Comparison of ENCODE assay signal across 13 cellular contexts in genomic region chr6:17905611-17906592, GRCh38.
DNase-seq lines count a peak whose midpoint lies in the region; ATAC-seq and TF ChIP-seq lines count a peak whose summit lies in the region.
"Had no signal": no experiment of that assay in that cellular context is flagged by ENCODE, and none has a peak within 500 bp of the region (broad histone marks: within the 10 kb centered on the region; RNA-seq: fewer than 3 reads in every experiment).

No MANE protein-coding gene starts in this region.

- H3K4me3 ChIP-seq in HEK293 (ENCODE audit: low read depth, low read length): no peak overlapping the region
- H3K4me3 ChIP-seq: lower lobe of right lung, stomach had no signal

- POLR2A ChIA-PET in HEK293 (lab: Yijun Ruan, JAX): no interaction called here

- CTCF ChIA-PET in HEK293 (lab: Yijun Ruan, JAX): interaction anchor here (0.7 kb wide), 1 partner anchor 148 kb away, joined by 3 read pairs; no protein-coding TSS in a partner anchor

- no peaks in the 10 kb centered on the region for H3K9me3 ChIP-seq in HEK293 (ENCODE audit: control insufficient read depth, insufficient read depth, low read depth, low read length)
- H3K9me3 ChIP-seq: lower lobe of right lung, stomach had no signal

- no peak overlapping the region for H3K27ac ChIP-seq in HEK293 (ENCODE audit: extremely low read depth, low read depth, low read length)
- H3K27ac ChIP-seq: parathyroid adenoma had no signal

- ATAC-seq in GM18498 (IDR thresholded peaks at IDR 0.05; ENCODE audit: unreplicated experiment): no peak
- ATAC-seq: activated T-cell treated with anti-CD3 and anti-CD28 coated beads, Interleukin-2, amount 50 U/mL, for 72 hours; lower lobe of right lung had no signal

- DNase-seq in amniotic stem cell (lab: John Stamatoyannopoulos, UW) (peak; percentile 63), foreskin melanocyte (peak; percentile 19), superior temporal gyrus (ENCODE audit: extremely low spot score) (peak; percentile 37), OCI-M1 (lab: John Stamatoyannopoulos, UW) (no peak), NCI-H2196 (lab: John Stamatoyannopoulos, UW; ENCODE audit: unreplicated experiment) (no peak)
- no peak for DNase-seq in stimulated activated CD4-positive, alpha-beta T cell treated with anti-CD3 and anti-CD28 coated beads, Interleukin-4, amount 100 ng/mL, for 24 hours
- DNase-seq: activated T-cell treated with anti-CD3 and anti-CD28 coated beads, Interleukin-2, amount 50 U/mL, for 72 hours; lower lobe of right lung; Right ventricle myocardium superior; stomach had no signal

- TF ChIP-seq CTCF in HEK293 (tag by site-specific recombination; IDR thresholded peaks at IDR 0.05): no peak

- no peaks in the 10 kb centered on the region for H3K36me3 ChIP-seq in HEK293 (ENCODE audit: control insufficient read depth in 2 of 2, insufficient read depth in 1 of 2, low read length in 2 of 2)
- H3K36me3 ChIP-seq: lower lobe of right lung, stomach had no signal

- H3K4me1 ChIP-seq in HEK293 (ENCODE audit: control insufficient read depth, insufficient read depth, low read length): no peaks in the 10 kb centered on the region

TF ChIP-seq in HEK293, 187 proteins besides CTCF, POLR2A, EP300 and RAD21:
- no peak for TF ChIP-seq PBX3 (CRISPR knock-in tag; IDR thresholded peaks at IDR 0.05)
- TF ChIP-seq PRDM1 (tag by site-specific recombination; IDR thresholded peaks at IDR 0.05): peak; percentile 70

Comparison
In these comparisons a context has a peak if more than half of its experiments do, and no peak if none do; other contexts are left out.
1. DNase-seq: peak in amniotic stem cell (single experiment), foreskin melanocyte (single experiment) and superior temporal gyrus (single experiment); none in OCI-M1 (single experiment), NCI-H2196 (single experiment) and stimulated activated CD4-positive, alpha-beta T cell treated with anti-CD3 and anti-CD28 coated beads, Interleukin-4, amount 100 ng/mL, for 24 hours (single experiment).